16 cellular contexts compared by ENCODE assay signal in genomic region chr16:85709766-85710423, GRCh38. TPM values are rescaled to one million over a fixed set of nuclear protein-coding genes. Genes with fewer than 3 reads are reported as not detected.
"Had no signal": no experiment of that assay in that cellular context is flagged by ENCODE, and none has a peak within 500 bp of the region (broad histone marks: within the 10 kb centered on the region; RNA-seq: fewer than 3 reads in every experiment).

No MANE protein-coding gene starts in this region.

- H3K4me3 Mint-ChIP-seq: activated CD8-positive, alpha-beta T cell treated with anti-CD3 and anti-CD28 coated beads, Interleukin-2, amount 10 ng/mL, durations not matched to agents 7 days and 5 days; activated naive CD8-positive, alpha-beta T cell treated with anti-CD3 and anti-CD28 coated beads, Interleukin-2, amount 50 U/mL, for 24 hours; memory B cell; natural killer cell treated with Interleukin-12 subunit alpha and Interleukin-12 subunit beta and Interleukin-15 and Interleukin-18, amount 100 ng/mL, for 72 hours; stimulated activated naive CD8-positive, alpha-beta T cell treated with anti-CD3 and anti-CD28 coated beads, Interleukin-15, Interleukin-2, amounts not matched to agents 100 ng/mL and 50 ng/mL, for 24 hours had no signal

- DNase-seq: activated CD4-positive, alpha-beta T cell treated with anti-CD3 and anti-CD28 coated beads for 4 hours; activated CD8-positive, alpha-beta memory T cell treated with anti-CD3 and anti-CD28 coated beads, Interleukin-2, amount 50 U/mL, for 48 hours; activated CD8-positive, alpha-beta T cell treated with anti-CD3 and anti-CD28 coated beads, Interleukin-2, amount 10 ng/mL, durations not matched to agents 7 days and 5 days; activated naive CD4-positive, alpha-beta T cell; activated naive CD8-positive, alpha-beta T cell treated with anti-CD3 and anti-CD28 coated beads, Interleukin-2, amount 50 U/mL, for 24 hours; foreskin keratinocyte; heart left ventricle; left lung; stimulated activated CD4-positive, alpha-beta T cell treated with anti-CD3 and anti-CD28 coated beads, Interleukin-4, amount 100 ng/mL, for 1 hour; stimulated activated CD8-positive, alpha-beta memory T cell treated with anti-CD3 and anti-CD28 coated beads, Interleukin-4, amount 100 ng/mL, for 48 hours had no signal

- H3K27me3 ChIP-seq: ascending aorta, foreskin keratinocyte, heart left ventricle, left lung had no signal

- H3K36me3 ChIP-seq: ascending aorta, heart left ventricle, left lung, thoracic aorta had no signal

- H3K27ac Mint-ChIP-seq: activated CD8-positive, alpha-beta T cell treated with anti-CD3 and anti-CD28 coated beads, Interleukin-2, amount 10 ng/mL, durations not matched to agents 7 days and 5 days; activated naive CD8-positive, alpha-beta T cell treated with anti-CD3 and anti-CD28 coated beads, Interleukin-2, amount 50 U/mL, for 24 hours; memory B cell; natural killer cell treated with Interleukin-12 subunit alpha and Interleukin-12 subunit beta and Interleukin-15 and Interleukin-18, amount 100 ng/mL, for 72 hours; stimulated activated naive CD8-positive, alpha-beta T cell treated with anti-CD3 and anti-CD28 coated beads, Interleukin-15, Interleukin-2, amounts not matched to agents 100 ng/mL and 50 ng/mL, for 24 hours had no signal

- H3K9me3 Mint-ChIP-seq: activated naive CD8-positive, alpha-beta T cell treated with anti-CD3 and anti-CD28 coated beads, Interleukin-2, amount 50 U/mL, for 24 hours; memory B cell; stimulated activated naive CD8-positive, alpha-beta T cell treated with anti-CD3 and anti-CD28 coated beads, Interleukin-15, Interleukin-2, amounts not matched to agents 100 ng/mL and 50 ng/mL, for 24 hours had no signal

- H3K4me3 ChIP-seq: ascending aorta, heart left ventricle, left lung, thoracic aorta had no signal

- H3K36me3 Mint-ChIP-seq: natural killer cell treated with Interleukin-12 subunit alpha and Interleukin-12 subunit beta and Interleukin-15 and Interleukin-18, amount 100 ng/mL, for 72 hours had no signal

- H3K4me1 ChIP-seq: ascending aorta, foreskin keratinocyte, heart left ventricle, left lung had no signal

- H3K4me1 Mint-ChIP-seq: activated naive CD8-positive, alpha-beta T cell treated with anti-CD3 and anti-CD28 coated beads, Interleukin-2, amount 50 U/mL, for 24 hours had no signal

- ATAC-seq: activated CD8-positive, alpha-beta T cell treated with anti-CD3 and anti-CD28 coated beads, Interleukin-2, amount 10 ng/mL, durations not matched to agents 7 days and 5 days; activated naive CD8-positive, alpha-beta T cell treated with anti-CD3 and anti-CD28 coated beads, Interleukin-2, amount 50 U/mL, for 24 hours; foreskin keratinocyte; heart left ventricle; left lung; natural killer cell treated with Interleukin-12 subunit alpha and Interleukin-12 subunit beta and Interleukin-15 and Interleukin-18, amount 100 ng/mL, for 72 hours had no signal

- H3K27ac ChIP-seq: ascending aorta, foreskin keratinocyte, heart left ventricle, left lung, thoracic aorta, VCaP had no signal

- H3K27me3 Mint-ChIP-seq: activated naive CD8-positive, alpha-beta T cell treated with anti-CD3 and anti-CD28 coated beads, Interleukin-2, amount 50 U/mL, for 24 hours; natural killer cell treated with Interleukin-12 subunit alpha and Interleukin-12 subunit beta and Interleukin-15 and Interleukin-18, amount 100 ng/mL, for 72 hours; stimulated activated naive CD8-positive, alpha-beta T cell treated with anti-CD3 and anti-CD28 coated beads, Interleukin-15, Interleukin-2, amounts not matched to agents 100 ng/mL and 50 ng/mL, for 24 hours had no signal

RNA-seq across cellular contexts. Expression of gene GINS2, which starts 21.1 kb away (rescaled TPM):
- total RNA-seq: ascending aorta had no signal

RNA-seq across cellular contexts. Expression of gene C16orf74, which starts 41.0 kb away (rescaled TPM):
- total RNA-seq: ascending aorta; natural killer cell treated with Interleukin-12 subunit alpha and Interleukin-12 subunit beta and Interleukin-15 and Interleukin-18, amount 100 ng/mL, for 72 hours had no signal
